In the genomic region with DNA sequence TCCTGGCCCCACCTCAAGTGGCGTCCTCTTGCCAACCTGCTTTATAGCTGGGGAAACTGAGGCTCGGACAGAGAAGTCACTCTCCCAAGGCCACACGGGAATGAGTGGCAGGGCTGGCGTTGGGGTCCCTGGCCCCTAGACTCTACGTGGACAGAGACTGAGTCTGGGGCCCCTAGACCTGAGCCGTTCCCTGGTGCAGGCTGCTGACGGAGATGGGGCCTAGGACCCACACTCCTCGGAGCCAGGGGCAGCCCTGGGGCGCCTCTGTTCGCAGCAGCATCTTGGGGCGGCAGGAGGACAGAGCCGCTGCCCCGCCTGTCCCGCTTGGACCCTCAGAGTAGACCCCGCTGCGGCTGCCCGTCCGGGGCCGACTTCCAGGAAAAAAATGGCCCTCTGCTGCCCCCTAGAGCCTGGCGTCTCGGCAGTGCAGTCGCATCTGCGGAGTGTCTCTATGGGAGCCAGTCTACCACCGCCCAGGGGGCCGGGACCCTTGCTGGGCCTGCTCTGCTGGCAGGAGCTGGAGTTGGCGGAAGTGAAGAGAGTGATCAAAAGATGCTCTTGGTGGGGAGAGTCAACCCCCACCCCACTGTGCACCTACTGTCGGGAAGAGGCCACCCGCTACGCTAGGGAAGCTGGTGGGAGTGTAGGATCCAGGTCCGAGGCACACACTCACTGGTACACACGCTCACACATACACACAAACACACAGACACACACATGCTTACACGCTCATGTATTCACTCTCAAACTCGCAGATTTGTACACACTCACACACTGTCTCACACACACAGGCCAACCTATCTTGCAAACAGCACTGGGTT, we compare ENCODE assay signal across 8 cellular contexts.
DNase-seq lines count a peak whose midpoint lies in the region; ATAC-seq and TF ChIP-seq lines count a peak whose summit lies in the region.

No MANE protein-coding gene starts in this region.

- in situ Hi-C loops in ACHN (cut with HindIII; ENCODE audit: low pct_ligation_motif_present, low pct_unique_long_range_greater_than_20kb, low sequenced_read_pairs), result no loop called here
- in situ Hi-C loops in GM13977 (cut with MboI; ENCODE audit: low pct_unique_long_range_greater_than_20kb, low sequenced_read_pairs, unreplicated experiment), result loop anchor here (25.0 kb wide), 1 partner anchor 507 kb away; no protein-coding TSS in a partner anchor

- H3K4me3 ChIP-seq in fibroblast of the aortic adventitia (ENCODE audit: low read depth, low read length), result no peak overlapping the region

- no peak for ATAC-seq in HG02840 (IDR thresholded peaks at IDR 0.05; ENCODE audit: low FRiP score, unreplicated experiment)

- TF ChIP-seq CTCF in GM13977 (IDR thresholded peaks at IDR 0.05; ENCODE audit: extremely low read depth, insufficient read depth, missing control alignments), result peak; percentile 83
- peak; percentile 82 for TF ChIP-seq CTCF in fibroblast of the aortic adventitia (IDR thresholded peaks at IDR 0.05; ENCODE audit: insufficient read depth, low read length)

- DNase-seq in ACHN (peak; percentile 28), GM13977 (ENCODE audit: low spot score) (peak; percentile 89), OCI-M1 (lab: John Stamatoyannopoulos, UW) (peak; percentile 31), fibroblast of the aortic adventitia (ENCODE audit: low read depth) (peak; percentile 34), pons (ENCODE audit: low spot score) (peak; percentile 15), ureter (ENCODE audit: low spot score) (peak; percentile 61)
- peak; percentile 31 to 41 for DNase-seq in activated T-helper 1 cell treated with anti-CD3 and anti-CD28 coated beads, Interleukin-2, amount 50 U/mL, for 16 hours (ENCODE audit: low read depth in 1 of 2, low spot score in 1 of 2)

Comparison
In these comparisons a context has a peak if more than half of its experiments do, and no peak if none do; other contexts are left out.
1. DNase-seq: peak in every context shown above with its lines; median percentile 89 in GM13977; 61 in ureter; 36 in activated T-helper 1 cell treated with anti-CD3 and anti-CD28 coated beads, Interleukin-2, amount 50 U/mL, for 16 hours; 34 in fibroblast of the aortic adventitia; 31 in OCI-M1; 28 in ACHN; 15 in pons.